21 cellular contexts compared by ENCODE assay signal in genomic region chr16:73382921-73383594, GRCh38.
DNase-seq lines count a peak whose midpoint lies in the region; ATAC-seq and TF ChIP-seq lines count a peak whose summit lies in the region.
"Had no signal": no experiment of that assay in that cellular context is flagged by ENCODE, and none has a peak within 500 bp of the region (broad histone marks: within the 10 kb centered on the region; RNA-seq: fewer than 3 reads in every experiment).

No MANE protein-coding gene starts in this region.

- DNase-seq in GM03348 (ENCODE audit: low spot score) (peak; percentile 27), left kidney (ENCODE audit: low read depth, low spot score) (peak; percentile 52), trophoblast cell (peak; percentile 12 to 47), T-helper 1 cell (no peak), left ventricle myocardium superior (no peak), NOMO-1 treated with dmso at 0.1 percent for 144 hours (lab: John Stamatoyannopoulos, UW; ENCODE audit: unreplicated experiment) (no peak)
- DNase-seq: DMS53, EL, MM.1S, NCI-H1048, NCI-H1417 treated with DMSO at 0.1 percent for 48 hours, NCI-H187, NCI-H526 treated with DMSO at 0.1 percent for 48 hours had no signal

- H3K27me3 ChIP-seq in trophoblast cell (ENCODE audit: insufficient read depth, low read length), result no peaks in the 10 kb centered on the region
- H3K27me3 ChIP-seq: SJSA1 had no signal

- TF ChIP-seq CTCF in brain (conservative IDR thresholded peaks at IDR 0.05), result no peak

- no peaks in the 10 kb centered on the region for H3K9me3 Mint-ChIP-seq in brain

- H3K23ac ChIP-seq in trophoblast cell (ENCODE audit: low read length), result no peak overlapping the region

- H2BK5ac ChIP-seq in trophoblast cell (ENCODE audit: low read depth, low read length, poor library complexity), result no peak overlapping the region

- H3K4me3 Mint-ChIP-seq in brain, result peak overlapping the region; percentile 8 to 70 (median 46)
- H3K4me3 Mint-ChIP-seq: B cell, CD14-positive monocyte had no signal

- no peak overlapping the region for H2AFZ ChIP-seq in trophoblast cell (ENCODE audit: insufficient read depth, low read length, poor library complexity)

- no peaks in the 10 kb centered on the region for H3K36me3 Mint-ChIP-seq in brain
- H3K36me3 Mint-ChIP-seq: CD14-positive monocyte had no signal

- no peaks in the 10 kb centered on the region for H3K79me1 ChIP-seq in trophoblast cell (ENCODE audit: low read length)

- H4K8ac ChIP-seq in trophoblast cell (ENCODE audit: low read depth, low read length), result no peak overlapping the region

- peak overlapping the region; percentile 17 to 91 (median 42) for H3K27ac Mint-ChIP-seq in brain
- H3K27ac Mint-ChIP-seq: B cell, CD14-positive monocyte had no signal

- peaks cover 2% of the 10 kb centered on the region for H3K9me3 ChIP-seq in trophoblast cell (ENCODE audit: insufficient read depth, low read depth, low read length)
- H3K9me3 ChIP-seq: SJSA1 had no signal

- intact Hi-C loops in left ventricle myocardium superior (cut with micrococcal nuclease), result no loop called here

- no peaks in the 10 kb centered on the region for H3K27me3 Mint-ChIP-seq in brain

- no peak overlapping the region for H3K9ac ChIP-seq in trophoblast cell (ENCODE audit: low read length)

- H3K14ac ChIP-seq in trophoblast cell (ENCODE audit: low read length), result no peak overlapping the region

- whole genome bisulfite sequencing in trophoblast cell (ENCODE audit: extremely low coverage, insufficient coverage, insufficient read length), result no CpG with 5 or more reads among the region's 16 CpGs

- no peak overlapping the region for H3K4me3 ChIP-seq in trophoblast cell (ENCODE audit: low read depth, low read length)
- H3K4me3 ChIP-seq: GM12878, K562, SJSA1 had no signal

- H3K27ac ChIP-seq in trophoblast cell (ENCODE audit: low read depth, low read length), result no peak overlapping the region
- H3K27ac ChIP-seq: SJSA1 had no signal

- peaks cover 34% of the 10 kb centered on the region for H3K4me1 Mint-ChIP-seq in brain
- H3K4me1 Mint-ChIP-seq: B cell, CD14-positive monocyte had no signal

- H2AK5ac ChIP-seq in trophoblast cell (ENCODE audit: low read length), result no peak overlapping the region

- H3K18ac ChIP-seq in trophoblast cell (ENCODE audit: low read length), result no peak overlapping the region

- no peaks in the 10 kb centered on the region for H3K36me3 ChIP-seq in trophoblast cell (ENCODE audit: control insufficient read depth in 1 of 2, insufficient read depth in 2 of 2, low read length in 2 of 2)
- H3K36me3 ChIP-seq: SJSA1 had no signal

- H4K91ac ChIP-seq in trophoblast cell (ENCODE audit: low read depth, low read length), result no peak overlapping the region

- H2BK12ac ChIP-seq in trophoblast cell (ENCODE audit: low read length), result no peak overlapping the region

- no peak for ATAC-seq in left ventricle myocardium superior
- ATAC-seq: GM12878, HepG2, K562, Right ventricle myocardium inferior had no signal

- no peak overlapping the region for H2BK120ac ChIP-seq in trophoblast cell (ENCODE audit: insufficient read depth, low read length, poor library complexity)

- H3K4me2 ChIP-seq in trophoblast cell (ENCODE audit: low read length), result no peak overlapping the region

- H3K79me2 ChIP-seq in trophoblast cell (ENCODE audit: control insufficient read depth, insufficient read depth, low read length, poor library complexity), result no peaks in the 10 kb centered on the region

- H3K4me1 ChIP-seq in trophoblast cell (ENCODE audit: control insufficient read depth in 1 of 2, insufficient read depth in 2 of 2, low read length in 2 of 2), result no peaks in the 10 kb centered on the region
- H3K4me1 ChIP-seq: SJSA1 had no signal

- no peak overlapping the region for H3K4ac ChIP-seq in trophoblast cell (ENCODE audit: low read depth, low read length)

- no peak overlapping the region for H4K12ac ChIP-seq in trophoblast cell (ENCODE audit: low read depth, low read length)

Comparison
In these comparisons a context has a peak if more than half of its experiments do, and no peak if none do; other contexts are left out.
1. DNase-seq: peak in GM03348 (single experiment), left kidney (single experiment) and trophoblast cell (2 of 2); none in T-helper 1 cell (0 of 5), left ventricle myocardium superior (single experiment) and NOMO-1 treated with dmso at 0.1 percent for 144 hours (single experiment).